Comparison of ENCODE assay signal across 16 cellular contexts in the genomic region with DNA sequence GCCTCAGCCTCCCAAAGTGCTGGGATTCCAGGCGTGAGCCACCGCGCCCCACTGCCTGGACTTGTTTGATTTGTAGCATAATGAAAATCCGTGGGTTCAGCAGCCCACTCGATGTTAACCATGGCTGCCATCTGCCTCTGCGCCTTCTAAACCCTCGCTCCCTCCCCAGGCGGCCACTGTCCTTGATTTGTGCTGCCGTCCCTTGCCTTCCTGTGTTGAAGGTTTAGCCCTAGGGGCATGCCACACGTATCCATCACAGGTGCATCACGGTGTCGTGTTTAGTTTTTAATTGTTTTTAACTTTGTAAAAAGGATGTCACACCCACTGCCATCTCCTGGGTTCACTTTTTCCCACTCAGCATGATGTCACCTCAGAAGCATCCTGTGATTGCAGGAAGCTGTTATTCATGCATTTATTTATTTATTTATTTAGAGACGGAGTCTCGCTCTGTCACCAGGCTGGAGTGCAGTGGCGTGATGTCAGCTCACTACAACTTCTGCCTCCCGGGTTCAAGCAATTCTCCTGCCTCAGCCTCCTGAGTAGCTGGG. TPM values are rescaled to one million over a fixed set of nuclear protein-coding genes. Genes with fewer than 3 reads are reported as not detected.
A peak's percentile ranks its signal among the peaks of the same experiment; 100 is the strongest.
DNase-seq lines count a peak whose midpoint lies in the region; ATAC-seq, FAIRE-seq and TF ChIP-seq lines count a peak whose summit lies in the region.
"Had no signal": no experiment of that assay in that cellular context is flagged by ENCODE, and none has a peak within 500 bp of the region (broad histone marks: within the 10 kb centered on the region; RNA-seq: fewer than 3 reads in every experiment).

No MANE protein-coding gene starts in this region.

- H3K27me3 ChIP-seq in bronchial epithelial cell (ENCODE audit: control insufficient read depth, insufficient read depth, low read length) (no peaks in the 10 kb centered on the region), testis (no peaks in the 10 kb centered on the region)
- H3K27me3 ChIP-seq: transverse colon had no signal

- H3K27ac ChIP-seq in mesodermal cell (ENCODE audit: low read depth, low read length, severe bottlenecking) = peak overlapping the region; percentile 41
- H3K27ac ChIP-seq in testis = no peak overlapping the region
- H3K27ac ChIP-seq: transverse colon had no signal

- WGBS in mesodermal cell (ENCODE audit: insufficient coverage in 2 of 2), 2 experiments = 86 to 87% methylated on average over 11 to 16 of the region's 16 CpGs
- 73 to 78% methylated on average over 16 of the region's 16 CpGs for WGBS in testis, 2 donors

- peaks cover 4% of the 10 kb centered on the region for H3K4me1 ChIP-seq in mesodermal cell (ENCODE audit: control insufficient read depth, insufficient read depth, low read length, poor library complexity, severe bottlenecking)
- H3K4me1 ChIP-seq in testis = no peaks in the 10 kb centered on the region
- H3K4me1 ChIP-seq: HAP-1, transverse colon had no signal

- H3K4me3 ChIP-seq in bronchial epithelial cell (ENCODE audit: low read depth, low read length) = no peak overlapping the region
- no peak overlapping the region for H3K4me3 ChIP-seq in mesodermal cell (ENCODE audit: extremely low read depth, insufficient read depth, low read length, poor library complexity, severe bottlenecking)
- H3K4me3 ChIP-seq in testis = no peak overlapping the region
- H3K4me3 ChIP-seq: HAP-1, transverse colon had no signal

- DNase-seq in Daoy (ENCODE audit: low read depth) (peak; percentile 71), NCI-H146 treated with DMSO at 0.1 percent for 48 hours (lab: John Stamatoyannopoulos, UW; ENCODE audit: unreplicated experiment) (peak; percentile 62), bronchial epithelial cell (ENCODE audit: low read depth) (peak; percentile 82), anterior cingulate cortex (lab: John Stamatoyannopoulos, UW) (no peak), testis (no peak)
- DNase-seq: activated T-cell treated with anti-CD3 and anti-CD28 coated beads, Interleukin-2, amount 50 U/mL, for 1 hour; DMS 273 treated with DMSO at 0.1 percent for 48 hours; NCI-H2081; occipital lobe; transverse colon had no signal

- ATAC-seq in GM18858 (IDR thresholded peaks at IDR 0.05; ENCODE audit: unreplicated experiment) (no peak), HG02623 (IDR thresholded peaks at IDR 0.05; ENCODE audit: unreplicated experiment) (no peak)

- no peak for FAIRE-seq in bronchial epithelial cell (lab: Jason Lieb, UNC)
- FAIRE-seq: colon had no signal

- H3K9me3 ChIP-seq in mesodermal cell (ENCODE audit: control insufficient read depth, low read length) (no peaks in the 10 kb centered on the region), testis (no peaks in the 10 kb centered on the region)
- H3K9me3 ChIP-seq: HAP-1, transverse colon had no signal

- TF ChIP-seq POLR2A in testis (IDR thresholded peaks at IDR 0.05) = no peak

- H3K36me3 ChIP-seq in bronchial epithelial cell (ENCODE audit: control insufficient read depth, insufficient read depth, low read length) (no peaks in the 10 kb centered on the region), mesodermal cell (ENCODE audit: control insufficient read depth, insufficient read depth, low read length) (no peaks in the 10 kb centered on the region), testis (ENCODE audit: low read depth, missing control alignments) (no peaks in the 10 kb centered on the region)
- H3K36me3 ChIP-seq: HAP-1, transverse colon had no signal

- TF ChIP-seq CTCF in bronchial epithelial cell (IDR thresholded peaks at IDR 0.05; ENCODE audit: insufficient read depth, low read length, severe bottlenecking) = no peak
- TF ChIP-seq CTCF in testis (IDR thresholded peaks at IDR 0.05) = no peak

- intact Hi-C loops in testis (cut with DNase I; ENCODE audit: low total_unique reads) = no loop called here

RNA-seq across cellular contexts. Expression of gene ULK1, which starts 24.5 kb away (rescaled TPM):
- 2.7 and 5.1 TPM in 2 replicates for total RNA-seq in Daoy (2014; rRNA removed; shearing (Covaris generic))
- 3.2 and 11.3 TPM in 2 replicates for total RNA-seq in bronchial epithelial cell
- 36.6 TPM for polyA plus RNA-seq in mesodermal cell (2013, experiment 1 of 2)
- 28.0 TPM for polyA plus RNA-seq in mesodermal cell (2013, experiment 2 of 2)
- 10 to 100 TPM; 49.9 to 53.5 TPM for total RNA-seq in testis
- polyA plus RNA-seq in testis (ENCODE audit: insufficient read depth, low read depth, low replicate concordance) = 29.2 TPM

RNA-seq across cellular contexts. Expression of gene MMP17, which starts 41.8 kb away (rescaled TPM):
- total RNA-seq in Daoy (2014; rRNA removed; shearing (Covaris generic)) = 3.1 and 11.4 TPM in 2 replicates
- total RNA-seq in bronchial epithelial cell (4.1 and 4.5 TPM in 2 replicates), testis (10 to 100 TPM; 16.1 to 23.3 TPM)
- polyA plus RNA-seq in mesodermal cell (2013, experiment 1 of 2) = 5.0 TPM
- 5.2 TPM for polyA plus RNA-seq in mesodermal cell (2013, experiment 2 of 2)
- polyA plus RNA-seq in testis (ENCODE audit: insufficient read depth, low read depth, low replicate concordance) = 13.2 TPM
- total RNA-seq: T-helper 2 cell treated with Interferon-gamma antibody and Interleukin-4, amounts not matched to agents 100 ng/mL and 5 ng/mL, for 36 hours had no signal

RNA-seq across cellular contexts. Expression of gene PUS1, which starts 59.1 kb away (rescaled TPM):
- 43.8 and 53.5 TPM in 2 replicates for total RNA-seq in Daoy (2014; rRNA removed; shearing (Covaris generic))
- total RNA-seq in bronchial epithelial cell = 14.7 and 22.9 TPM in 2 replicates
- polyA plus RNA-seq in mesodermal cell (2013, experiment 1 of 2) = 14.7 TPM
- polyA plus RNA-seq in mesodermal cell (2013, experiment 2 of 2) = 11.0 TPM
- total RNA-seq in testis = 10 to 100 TPM; 25.2 to 26.0 TPM
- polyA plus RNA-seq in testis (ENCODE audit: insufficient read depth, low read depth, low replicate concordance) = 16.9 TPM

Comparison
In these comparisons a context has a peak if more than half of its experiments do, and no peak if none do; other contexts are left out.
1. DNase-seq: peak in Daoy (single experiment), NCI-H146 treated with DMSO at 0.1 percent for 48 hours (single experiment) and bronchial epithelial cell (single experiment); none in anterior cingulate cortex (0 of 58) and testis (single experiment).